Comparison of ENCODE assay signal across 14 cellular contexts in genomic region chr1:81708239-81708638, GRCh38.
"Had no signal": no experiment of that assay in that cellular context is flagged by ENCODE, and none has a peak within 500 bp of the region (broad histone marks: within the 10 kb centered on the region; RNA-seq: fewer than 3 reads in every experiment).

No MANE protein-coding gene starts in this region.

- H3K4me1 ChIP-seq: stomach, transverse colon had no signal

- H3K36me3 ChIP-seq: esophagus squamous epithelium, heart right ventricle, neutrophil, stomach, thoracic aorta, transverse colon had no signal

- ATAC-seq: heart right ventricle; mucosa of descending colon; naive thymus-derived CD8-positive, alpha-beta T cell; sciatic nerve had no signal

- H3K9me3 ChIP-seq: esophagus squamous epithelium, heart right ventricle, mucosa of descending colon, neutrophil, stomach, thoracic aorta, transverse colon had no signal

- DNase-seq: esophagus squamous epithelium; heart right ventricle; hypothalamus; kidney glomerular epithelial cell; mucosa of descending colon; naive thymus-derived CD8-positive, alpha-beta T cell; stimulated activated CD4-positive, alpha-beta T cell treated with anti-CD3 and anti-CD28 coated beads, Interleukin-2, amount 100 ng/mL, for 24 hours; stimulated activated naive CD4-positive, alpha-beta T cell; stomach; substantia nigra; transverse colon had no signal

- H3K4me3 ChIP-seq: esophagus squamous epithelium, heart right ventricle, mucosa of descending colon, stomach, thoracic aorta, transverse colon had no signal

- H3K27ac ChIP-seq: esophagus squamous epithelium, heart right ventricle, neutrophil, stomach, thoracic aorta, transverse colon had no signal

- H3K27me3 ChIP-seq: esophagus squamous epithelium, heart right ventricle, neutrophil, stomach, transverse colon had no signal
